ENCODE assay signal across 20 cellular contexts in genomic region chr7:135463905-135464304, GRCh38. TPM values are rescaled to one million over a fixed set of nuclear protein-coding genes. Genes with fewer than 3 reads are reported as not detected.
DNase-seq lines count a peak whose midpoint lies in the region; ATAC-seq and TF ChIP-seq lines count a peak whose summit lies in the region.
"Had no signal": no experiment of that assay in that cellular context is flagged by ENCODE, and none has a peak within 500 bp of the region (broad histone marks: within the 10 kb centered on the region; RNA-seq: fewer than 3 reads in every experiment).

No MANE protein-coding gene starts in this region.

- no peaks in the 10 kb centered on the region for H3K27me3 Mint-ChIP-seq in stimulated activated naive CD8-positive, alpha-beta T cell treated with anti-CD3 and anti-CD28 coated beads, Interleukin-15, Interleukin-2, amounts not matched to agents 100 ng/mL and 50 ng/mL, for 24 hours
- no peaks in the 10 kb centered on the region for H3K27me3 Mint-ChIP-seq in stimulated activated naive CD8-positive, alpha-beta T cell treated with anti-CD3 and anti-CD28 coated beads, Interleukin-15, amount 100 ng/mL, for 72 hours
- H3K27me3 Mint-ChIP-seq in memory B cell (no peaks in the 10 kb centered on the region), glutamatergic neuron (ENCODE audit: unreplicated experiment) (peaks cover 2% of the 10 kb centered on the region)
- H3K27me3 Mint-ChIP-seq: CD4-positive, CD25-positive, alpha-beta regulatory T cell had no signal

- H3K27ac Mint-ChIP-seq in stimulated activated naive CD8-positive, alpha-beta T cell treated with anti-CD3 and anti-CD28 coated beads, Interleukin-15, Interleukin-2, amounts not matched to agents 100 ng/mL and 50 ng/mL, for 24 hours = peak overlapping the region; percentile 36
- no peak overlapping the region for H3K27ac Mint-ChIP-seq in stimulated activated naive CD8-positive, alpha-beta T cell treated with anti-CD3 and anti-CD28 coated beads, Interleukin-15, amount 100 ng/mL, for 72 hours
- H3K27ac Mint-ChIP-seq in memory B cell = peak overlapping the region; percentile 24
- H3K27ac Mint-ChIP-seq in glutamatergic neuron (ENCODE audit: unreplicated experiment) = no peak overlapping the region
- H3K27ac Mint-ChIP-seq: CD4-positive, CD25-positive, alpha-beta regulatory T cell; T-helper 1 cell treated with Interleukin-12 subunit alpha and Interleukin-12 subunit beta and Interleukin-4 antibody, amounts not matched to agents 30 μg/mL and 1 μg/mL, for 36 hours had no signal

- no peak overlapping the region for H3K4me3 Mint-ChIP-seq in stimulated activated naive CD8-positive, alpha-beta T cell treated with anti-CD3 and anti-CD28 coated beads, Interleukin-15, Interleukin-2, amounts not matched to agents 100 ng/mL and 50 ng/mL, for 24 hours
- no peak overlapping the region for H3K4me3 Mint-ChIP-seq in stimulated activated naive CD8-positive, alpha-beta T cell treated with anti-CD3 and anti-CD28 coated beads, Interleukin-15, amount 100 ng/mL, for 72 hours
- no peak overlapping the region for H3K4me3 Mint-ChIP-seq in memory B cell
- H3K4me3 Mint-ChIP-seq in glutamatergic neuron (ENCODE audit: unreplicated experiment) = no peak overlapping the region
- H3K4me3 Mint-ChIP-seq: T-helper 1 cell treated with Interleukin-12 subunit alpha and Interleukin-12 subunit beta and Interleukin-4 antibody, amounts not matched to agents 30 μg/mL and 1 μg/mL, for 36 hours had no signal

- no peak for TF ChIP-seq CTCF in glutamatergic neuron (IDR thresholded peaks at IDR 0.05; ENCODE audit: partially characterized antibody, unreplicated experiment)

- no peaks in the 10 kb centered on the region for H3K9me3 Mint-ChIP-seq in stimulated activated naive CD8-positive, alpha-beta T cell treated with anti-CD3 and anti-CD28 coated beads, Interleukin-15, Interleukin-2, amounts not matched to agents 100 ng/mL and 50 ng/mL, for 24 hours
- H3K9me3 Mint-ChIP-seq in stimulated activated naive CD8-positive, alpha-beta T cell treated with anti-CD3 and anti-CD28 coated beads, Interleukin-15, amount 100 ng/mL, for 72 hours = no peaks in the 10 kb centered on the region
- H3K9me3 Mint-ChIP-seq in memory B cell = peaks cover 3% of the 10 kb centered on the region
- H3K9me3 Mint-ChIP-seq in glutamatergic neuron (ENCODE audit: unreplicated experiment) = no peaks in the 10 kb centered on the region
- H3K9me3 Mint-ChIP-seq: T-helper 1 cell treated with Interleukin-12 subunit alpha and Interleukin-12 subunit beta and Interleukin-4 antibody, amounts not matched to agents 30 μg/mL and 1 μg/mL, for 36 hours had no signal

- H3K4me1 Mint-ChIP-seq in stimulated activated naive CD8-positive, alpha-beta T cell treated with anti-CD3 and anti-CD28 coated beads, Interleukin-15, Interleukin-2, amounts not matched to agents 100 ng/mL and 50 ng/mL, for 24 hours (ENCODE audit: low read depth) = peaks cover 42% of the 10 kb centered on the region
- H3K4me1 Mint-ChIP-seq in stimulated activated naive CD8-positive, alpha-beta T cell treated with anti-CD3 and anti-CD28 coated beads, Interleukin-15, amount 100 ng/mL, for 72 hours = peaks cover 35% of the 10 kb centered on the region
- peaks cover 25% of the 10 kb centered on the region for H3K4me1 Mint-ChIP-seq in memory B cell
- H3K4me1 Mint-ChIP-seq in glutamatergic neuron (ENCODE audit: low read depth, unreplicated experiment) = peaks cover 3% of the 10 kb centered on the region

- ATAC-seq in stimulated activated naive CD8-positive, alpha-beta T cell treated with anti-CD3 and anti-CD28 coated beads, Interleukin-15, amount 100 ng/mL, for 72 hours = no peak
- ATAC-seq in memory B cell (ENCODE audit: low read depth) = peak; percentile 86

- DNase-seq in stimulated activated naive CD8-positive, alpha-beta T cell treated with anti-CD3 and anti-CD28 coated beads, Interleukin-15, amount 100 ng/mL, for 72 hours = no peak
- peak; percentile 79 for DNase-seq in MV-4-11 (lab: John Stamatoyannopoulos, UW)
- DNase-seq in memory B cell (ENCODE audit: low spot score in 2 of 2) = no peak
- no peak for DNase-seq in activated CD8-positive, alpha-beta memory T cell treated with anti-CD3 and anti-CD28 coated beads, Interleukin-2, amount 50 U/mL, for 48 hours
- DNase-seq in pons (ENCODE audit: low spot score) = no peak
- no peak for DNase-seq in glutamatergic neuron
- DNase-seq: BE2C; CD4-positive, CD25-positive, alpha-beta regulatory T cell; EL; GF-D8; H7; NCI-H1105 treated with DMSO at 0.1 percent for 48 hours; NCI-H2029 treated with DMSO at 0.1 percent for 48 hours; NCI-H226; NCI-H524; NCI-H774; NK-92 treated with Interleukin-12 subunit alpha and Interleukin-12 subunit beta, amount 100 ng/mL, for 24 hours; Peyer's patch had no signal

- peaks cover 38% of the 10 kb centered on the region for H3K36me3 Mint-ChIP-seq in stimulated activated naive CD8-positive, alpha-beta T cell treated with anti-CD3 and anti-CD28 coated beads, Interleukin-15, Interleukin-2, amounts not matched to agents 100 ng/mL and 50 ng/mL, for 24 hours (ENCODE audit: low read depth)
- H3K36me3 Mint-ChIP-seq in memory B cell = peaks cover 18% of the 10 kb centered on the region
- H3K36me3 Mint-ChIP-seq in glutamatergic neuron (ENCODE audit: unreplicated experiment) = no peaks in the 10 kb centered on the region

RNA-seq across cellular contexts. Expression of gene CNOT4, which starts 46.0 kb away (rescaled TPM):
- total RNA-seq in glutamatergic neuron (ENCODE audit: unreplicated experiment) = 25.3 TPM

Comparison
In these comparisons a context has a peak if more than half of its experiments do, and no peak if none do; other contexts are left out.
1. H3K27ac Mint-ChIP-seq: peak in stimulated activated naive CD8-positive, alpha-beta T cell treated with anti-CD3 and anti-CD28 coated beads, Interleukin-15, Interleukin-2, amounts not matched to agents 100 ng/mL and 50 ng/mL, for 24 hours (single experiment) and memory B cell (single experiment); none in stimulated activated naive CD8-positive, alpha-beta T cell treated with anti-CD3 and anti-CD28 coated beads, Interleukin-15, amount 100 ng/mL, for 72 hours (0 of 2) and glutamatergic neuron (single experiment).